In the genomic region with DNA sequence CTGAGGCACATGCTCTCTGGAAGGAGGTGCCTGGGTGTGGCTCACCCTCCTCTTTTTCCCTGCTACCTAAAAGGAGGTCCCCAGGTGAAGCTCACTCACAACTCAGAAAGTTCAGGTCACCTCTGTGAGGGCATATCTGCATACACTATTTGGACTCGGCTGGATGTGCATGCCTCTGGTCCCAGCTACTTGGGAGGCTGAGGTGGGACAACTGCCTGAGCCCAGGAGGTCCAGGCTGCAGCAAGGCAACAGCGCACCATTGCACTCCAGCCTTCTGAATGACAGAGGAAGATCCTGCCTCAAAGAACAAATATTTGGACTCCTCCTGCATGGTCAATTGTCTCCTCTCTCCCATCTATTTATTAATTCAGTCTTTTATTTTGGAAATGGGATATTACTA, we compare ENCODE assay signal across 12 cellular contexts. TPM values are rescaled to one million over a fixed set of nuclear protein-coding genes. Genes with fewer than 3 reads are reported as not detected.
DNase-seq lines count a peak whose midpoint lies in the region; ATAC-seq, FAIRE-seq and TF ChIP-seq lines count a peak whose summit lies in the region.
"Had no signal": no experiment of that assay in that cellular context is flagged by ENCODE, and none has a peak within 500 bp of the region (broad histone marks: within the 10 kb centered on the region; RNA-seq: fewer than 3 reads in every experiment).

No MANE protein-coding gene starts in this region.

- POLR2A ChIA-PET in PC-9 (lab: Charles Lee; ENCODE audit: unreplicated experiment) (interaction anchor here (0.6 kb wide), 1 partner anchor 166 kb away, joined by 5 read pairs; no protein-coding TSS in a partner anchor), H1 (lab: Charles Lee; ENCODE audit: partially characterized antibody) (interaction anchor here (1.4 to 1.7 kb wide), 3 partner anchors 9 to 13 kb away, joined by 4 to 11 read pairs (median 5); no protein-coding TSS in a partner anchor)

- H3K56ac ChIP-seq in H1 (replicated peaks; ENCODE audit: insufficient read length, low read depth, low read length) = no peak overlapping the region

- TF ChIP-seq CTCF in PC-9 (conservative IDR thresholded peaks at IDR 0.05) = no peak
- TF ChIP-seq CTCF in H1 (IDR thresholded peaks at IDR 0.05; ENCODE audit: control extremely low read depth in 1 of 3, insufficient read depth in 1 of 3, low read depth in 1 of 3, low read length in 3 of 3) = no peak

- no peak overlapping the region for H3K9ac ChIP-seq in H1 (replicated peaks in 1 of 4; ENCODE audit: extremely low read depth in 1 of 4, low read depth in 3 of 4, low read length in 3 of 4)

- no peak for TF ChIP-seq RAD21 in H1 (IDR thresholded peaks at IDR 0.05 in 1 of 2, conservative IDR thresholded peaks at IDR 0.05 in 1 of 2; ENCODE audit: low read depth in 2 of 2, low read length in 2 of 2)

- no peak overlapping the region for H2BK15ac ChIP-seq in H1 (ENCODE audit: low read length)

- H3K23ac ChIP-seq in H1 (ENCODE audit: insufficient read length) = no peak overlapping the region

- H3K4me1 Mint-ChIP-seq in activated CD8-positive, alpha-beta memory T cell treated with anti-CD3 and anti-CD28 coated beads, Interleukin-2, amount 10 ng/mL, durations not matched to agents 7 days and 5 days = peaks cover 54% of the 10 kb centered on the region

- H2AK5ac ChIP-seq in H1 (ENCODE audit: low read depth, low read length) = no peak overlapping the region

- no peak overlapping the region for H4K91ac ChIP-seq in H1 (replicated peaks; ENCODE audit: insufficient read length, low read length)

- H3K4me2 ChIP-seq in PC-9 (no peak overlapping the region; the same call in 1 of the 2 replicates), H1 (ENCODE audit: insufficient read depth in 1 of 2, low read depth in 2 of 2, low read length in 2 of 2) (peak overlapping the region in 1 of 2 experiments; percentile 91; a peak in 1 of 4 replicates)

- H3K4me3 Mint-ChIP-seq in activated CD8-positive, alpha-beta memory T cell treated with anti-CD3 and anti-CD28 coated beads, Interleukin-2, amount 10 ng/mL, durations not matched to agents 7 days and 5 days = peak overlapping the region; percentile 79

- H2BK5ac ChIP-seq in H1 (ENCODE audit: low read depth, low read length) = no peak overlapping the region

- H4K20me1 ChIP-seq in PC-9 (ENCODE audit: insufficient read depth) (peaks cover 60% of the 10 kb centered on the region), H1 (replicated peaks in 1 of 2; ENCODE audit: control insufficient read depth in 1 of 2, insufficient read depth in 2 of 2, low read length in 2 of 2) (peaks cover 14 to 22% of the 10 kb centered on the region in 2 experiments)

- DNase-seq in activated CD8-positive, alpha-beta memory T cell treated with anti-CD3 and anti-CD28 coated beads, Interleukin-2, amount 10 ng/mL, durations not matched to agents 7 days and 5 days = no peak
- DNase-seq in activated CD8-positive, alpha-beta memory T cell treated with anti-CD3 and anti-CD28 coated beads, Interleukin-2, amount 50 U/mL, for 4 hours = no peak
- DNase-seq in PC-9 = no peak
- DNase-seq in H1 (ENCODE audit: low read depth in 1 of 2, low spot score in 2 of 2) = no peak
- peak; percentile 71 for DNase-seq in posterior vena cava (ENCODE audit: low spot score)
- DNase-seq in SHP77 treated with DMSO at 0.1 percent for 48 hours (lab: John Stamatoyannopoulos, UW) = no peak
- DNase-seq in SJCRH30 = no peak
- DNase-seq: anterior cingulate cortex; KBM-7; RPMI8226; stimulated activated naive CD4-positive, alpha-beta T cell treated with Interleukin-2 at 50 U/mL for 16 hours had no signal

- no peaks in the 10 kb centered on the region for H3K27me3 ChIP-seq in PC-9 (ENCODE audit: insufficient read depth, low read depth)
- peaks cover 9 to 17% (median 17%) of the 10 kb centered on the region in 4 experiments for H3K27me3 ChIP-seq in H1 (replicated peaks in 1 of 4; ENCODE audit: control insufficient read depth in 3 of 4, extremely low read depth in 1 of 4, insufficient read depth in 3 of 4, low read length in 3 of 4)
- no peaks in the 10 kb centered on the region for H3K27me3 ChIP-seq in SJCRH30

- H3K4me3 ChIP-seq in PC-9 (peak overlapping the region; percentile 90; the same call in 1 of the 2 replicates), H1 (ENCODE audit: extremely low read depth in 1 of 4, insufficient read depth in 2 of 4, low read depth in 3 of 4, low read length in 4 of 4) (no peak overlapping the region; a peak in 1 of 8 replicates), SJCRH30 (no peak overlapping the region)

- peaks cover 6% of the 10 kb centered on the region for H3K79me1 ChIP-seq in H1 (ENCODE audit: low read depth, low read length)

- H3K4me1 ChIP-seq in PC-9 (replicated peaks; ENCODE audit: insufficient read depth) (peaks cover 24% of the 10 kb centered on the region), H1 (replicated peaks in 1 of 4; ENCODE audit: control insufficient read depth in 3 of 4, insufficient read depth in 4 of 4, low read length in 3 of 4) (peaks cover 0 to 10% (median 8%) of the 10 kb centered on the region in 4 experiments; a peak in 6 of 7 replicates), SJCRH30 (no peaks in the 10 kb centered on the region; the same call in 1 of the 2 replicates)

- no peak overlapping the region for H3K4ac ChIP-seq in H1 (replicated peaks; ENCODE audit: insufficient read length, low read depth, low read length)

- H2AFZ ChIP-seq in PC-9 (no peak overlapping the region), H1 (ENCODE audit: low read length) (no peak overlapping the region)

- H3K36me3 Mint-ChIP-seq in activated CD8-positive, alpha-beta memory T cell treated with anti-CD3 and anti-CD28 coated beads, Interleukin-2, amount 10 ng/mL, durations not matched to agents 7 days and 5 days = peaks cover 52% of the 10 kb centered on the region

- H3K9me3 ChIP-seq in PC-9 (ENCODE audit: insufficient read depth, low read depth) (no peaks in the 10 kb centered on the region), H1 (ENCODE audit: insufficient read depth in 2 of 2, low read depth in 1 of 2, low read length in 1 of 2) (no peaks in the 10 kb centered on the region), SJCRH30 (replicated peaks) (no peaks in the 10 kb centered on the region)

- ATAC-seq in activated CD8-positive, alpha-beta memory T cell treated with anti-CD3 and anti-CD28 coated beads, Interleukin-2, amount 10 ng/mL, durations not matched to agents 7 days and 5 days = no peak
- ATAC-seq in GM18498 (IDR thresholded peaks at IDR 0.05; ENCODE audit: unreplicated experiment) = no peak

- CTCF ChIA-PET in activated CD8-positive, alpha-beta memory T cell treated with anti-CD3 and anti-CD28 coated beads, Interleukin-2, amount 10 ng/mL, durations not matched to agents 7 days and 5 days (lab: Charles Lee) = no interaction called here
- CTCF ChIA-PET in PC-9 (lab: Charles Lee) = no interaction called here
- CTCF ChIA-PET in H1 (lab: Charles Lee; ENCODE audit: partially characterized antibody) = interaction anchor here (1.8 kb wide), 1 partner anchor 37 kb away, joined by 6 read pairs; no protein-coding TSS in a partner anchor

- peaks cover 44% of the 10 kb centered on the region for H3K36me3 ChIP-seq in PC-9 (ENCODE audit: low read depth)
- H3K36me3 ChIP-seq in H1 (ENCODE audit: control insufficient read depth in 2 of 4, insufficient read depth in 4 of 4, low read length in 3 of 4) = peaks cover 0 to 47% (median 11%) of the 10 kb centered on the region in 4 experiments; a peak in 6 of 8 replicates
- H3K36me3 ChIP-seq in SJCRH30 = peaks cover 59% of the 10 kb centered on the region

- no peak for TF ChIP-seq EP300 in H1 (IDR thresholded peaks at IDR 0.05; ENCODE audit: borderline replicate concordance in 1 of 2, low read depth in 2 of 2, low read length in 2 of 2)

- intact Hi-C loops in PC-9 (cut with micrococcal nuclease; ENCODE audit: unreplicated experiment) (no loop called here), posterior vena cava (cut with DNase I) (no loop called here)

- H3K23me2 ChIP-seq in H1 (ENCODE audit: low read depth, low read length) = peaks cover 9% of the 10 kb centered on the region

- H3K27ac Mint-ChIP-seq in activated CD8-positive, alpha-beta memory T cell treated with anti-CD3 and anti-CD28 coated beads, Interleukin-2, amount 10 ng/mL, durations not matched to agents 7 days and 5 days = peak overlapping the region; percentile 81

- H3K9me2 ChIP-seq in PC-9 (ENCODE audit: insufficient read depth) = no peaks in the 10 kb centered on the region

- WGBS in H1 (ENCODE audit: extremely low coverage in 1 of 2, insufficient coverage in 1 of 2, insufficient read length in 1 of 2, insufficient replicate concordance in 2 of 2, low coverage in 1 of 2, low lambda C conversion rate in 2 of 2, missing lambda C conversion rate in 1 of 2), 2 experiments = 88% methylated on average over 2 of the region's 2 CpGs; no CpG with 5 or more reads in 1 of the 2 experiments

- no peak overlapping the region for H4K5ac ChIP-seq in H1 (ENCODE audit: insufficient read length, low read depth, low read length)

- H3K14ac ChIP-seq in H1 (ENCODE audit: insufficient read length) = no peak overlapping the region

- peaks cover 5% of the 10 kb centered on the region for H3K27me3 Mint-ChIP-seq in activated CD8-positive, alpha-beta memory T cell treated with anti-CD3 and anti-CD28 coated beads, Interleukin-2, amount 10 ng/mL, durations not matched to agents 7 days and 5 days

- H3K9me3 Mint-ChIP-seq in activated CD8-positive, alpha-beta memory T cell treated with anti-CD3 and anti-CD28 coated beads, Interleukin-2, amount 10 ng/mL, durations not matched to agents 7 days and 5 days (ENCODE audit: low read depth) = no peaks in the 10 kb centered on the region

- FAIRE-seq in H1 (lab: Jason Lieb, UNC) = no peak

- no peak overlapping the region for H2BK12ac ChIP-seq in H1 (ENCODE audit: low read depth, low read length)

- H3K27ac ChIP-seq in PC-9 (no peak overlapping the region), H1 (ENCODE audit: low read depth, low read length) (no peak overlapping the region), SJCRH30 (no peak overlapping the region)

- H3K18ac ChIP-seq in H1 (ENCODE audit: extremely low read depth, low read length) = no peak overlapping the region

- H2BK120ac ChIP-seq in H1 (replicated peaks; ENCODE audit: low read depth, low read length) = no peak overlapping the region

- no TSS peak for BruUV-seq in PC-9 (replicated peaks; lab: Mats Ljungman, UMichigan)

- peak in 1 of 2 experiments; percentile 59; a peak in 2 of 3 replicates for TF ChIP-seq POLR2A in H1 (IDR thresholded peaks at IDR 0.05; ENCODE audit: control extremely low read depth in 1 of 2, low read depth in 2 of 2, low read length in 2 of 2)

- H3F3A ChIP-seq in PC-9 (ENCODE audit: insufficient read depth, low read depth) = peaks cover 60% of the 10 kb centered on the region; the same call in 1 of the 2 replicates

- no peak overlapping the region for H2BK20ac ChIP-seq in H1 (ENCODE audit: low read length)

- no peak overlapping the region; the same call in 1 of the 2 replicates for H4K8ac ChIP-seq in H1 (ENCODE audit: extremely low read depth, insufficient read depth, low read length)

- H3K79me2 ChIP-seq in PC-9 (ENCODE audit: low read depth) (peaks cover 70% of the 10 kb centered on the region), H1 (ENCODE audit: control insufficient read depth in 1 of 2, insufficient read depth in 2 of 2, low read length in 2 of 2) (peaks cover 11 to 62% of the 10 kb centered on the region in 2 experiments; a peak in 3 of 4 replicates)

RNA-seq across cellular contexts. Expression of a gene that starts 46.4 kb away (rescaled TPM):
- total RNA-seq in activated CD8-positive, alpha-beta memory T cell treated with anti-CD3 and anti-CD28 coated beads, Interleukin-2, amount 10 ng/mL, durations not matched to agents 7 days and 5 days = 1 to 10 TPM in 1 of 2 experiments, under 1 TPM in 1; 0.14 to 1.3 TPM
- 2.2 and 3.9 TPM in 2 replicates for total RNA-seq in PC-9 (2021)
- total RNA-seq in H1 (2021; fragmentation: NEBNext Ultra II Directional; extraction: Animal tissue kit (Norgen Biotek cat#: 25700)) = 0.56 and 0.67 TPM in 2 replicates
- 0.32 and 1.3 TPM in 2 replicates for polyA plus RNA-seq in H1 (2011; rRNA removed)
- 0.35 TPM for polyA plus RNA-seq in H1 (2011; cell fraction: cytosol; rRNA removed)
- polyA plus RNA-seq in H1 (2011; cell fraction: nucleus; rRNA removed) = 3.7 TPM
- 0.76 to 1.5 TPM (median 1.1 TPM) in 4 replicates for polyA plus RNA-seq in H1 (2012, experiment 1 of 2)
- polyA plus RNA-seq in H1 (2012, experiment 2 of 2) = 0.46 TPM
- polyA plus RNA-seq in H1 (2013, experiment 1 of 2) = 0.63 TPM
- 0.74 TPM for polyA plus RNA-seq in H1 (2013, experiment 2 of 2)
- 0.07 TPM in 1 of 2 replicates, not detected in the other for polyA minus RNA-seq in H1 (2011; rRNA and poly(A)+ RNA removed)
- not detected for polyA minus RNA-seq in H1 (2011; cell fraction: cytosol; rRNA and poly(A)+ RNA removed)
- not detected for polyA minus RNA-seq in H1 (2011; cell fraction: nucleus; rRNA and poly(A)+ RNA removed)
- 1 to 10 TPM; 2.5 to 5.1 TPM for total RNA-seq in posterior vena cava
- 0.28 and 0.59 TPM in 2 replicates for total RNA-seq in SJCRH30 (2014; rRNA removed; shearing (Covaris generic))
